8 cellular contexts compared by ENCODE assay signal in genomic region chr14:78902010-78902623, GRCh38.
DNase-seq lines count a peak whose midpoint lies in the region; ATAC-seq, FAIRE-seq and TF ChIP-seq lines count a peak whose summit lies in the region.

No MANE protein-coding gene starts in this region.

- no peaks in the 10 kb centered on the region for H3K4me1 ChIP-seq in A549

- peak in 1 of 2 experiments; percentile 9; a peak in 1 of 5 replicates for TF ChIP-seq RAD21 in A549 (conservative IDR thresholded peaks at IDR 0.05 in 1 of 2, IDR thresholded peaks at IDR 0.05 in 1 of 2)

- no peak for FAIRE-seq in A549 (lab: Jason Lieb, UNC)

- no peak overlapping the region for H3K4me3 ChIP-seq in A549

- WGBS in A549 (ENCODE audit: missing lambda C conversion rate): 0% methylated on average over 5 of the region's 5 CpGs

- no peaks in the 10 kb centered on the region for H3K36me3 Mint-ChIP-seq in nephron (ENCODE audit: low read depth)

- H3K9me3 Mint-ChIP-seq in nephron: no peaks in the 10 kb centered on the region

- ATAC-seq in A549: peak in 1 of 2 experiments; percentile 62; a peak in 1 of 6 replicates
- ATAC-seq in GM18861 (IDR thresholded peaks at IDR 0.05; ENCODE audit: unreplicated experiment): no peak
- no peak for ATAC-seq in HG02798 (IDR thresholded peaks at IDR 0.05; ENCODE audit: poor library complexity, unreplicated experiment)

- DNase-seq in A549 (ENCODE audit: low read depth in 1 of 2, low spot score in 1 of 2): peak in 1 of 2 experiments; percentile 34
- DNase-seq in ELR (ENCODE audit: low read depth): peak; percentile 51
- DNase-seq in NCI-H2107 (lab: John Stamatoyannopoulos, UW): peak; percentile 30
- peak in 55 of 61 donors; percentile 3 to 82 (median 31) for DNase-seq in caudate nucleus (lab: John Stamatoyannopoulos, UW)
- no peak for DNase-seq in activated CD4-positive, CD25-positive, alpha-beta regulatory T cell treated with anti-CD3 and anti-CD28 coated beads, Interleukin-2, amount 50 U/mL, for 72 hours

- POLR2A ChIA-PET in A549 (lab: Yijun Ruan, JAX): no interaction called here

- H3K4me3 Mint-ChIP-seq in nephron: no peak overlapping the region

- peak; percentile 17; the same call in 1 of the 3 replicates for TF ChIP-seq CTCF in A549 (IDR thresholded peaks at IDR 0.05)
- TF ChIP-seq CTCF in nephron (IDR thresholded peaks at IDR 0.05; ENCODE audit: unreplicated experiment in 3 of 3): peak; percentile 65 to 68 (median 66)

- H3K4me1 Mint-ChIP-seq in nephron: no peaks in the 10 kb centered on the region

- H3K9me3 ChIP-seq in A549: no peaks in the 10 kb centered on the region

- H3K27ac Mint-ChIP-seq in nephron: no peak overlapping the region

- CTCF ChIA-PET in A549 (lab: Yijun Ruan, JAX): interaction anchor here (0.6 to 0.9 kb wide), 3 partner anchors 16 to 547 kb away, joined by 3 read pairs; no protein-coding TSS in a partner anchor

- TF ChIP-seq POLR2A in A549 (IDR thresholded peaks at IDR 0.05; ENCODE audit: low read length): no peak

- H3K4me2 ChIP-seq in A549: no peak overlapping the region

- no peak for TF ChIP-seq EP300 in A549 (IDR thresholded peaks at IDR 0.05)

- no peak overlapping the region for H3K27ac ChIP-seq in A549
- peak overlapping the region; percentile 28 for H3K27ac ChIP-seq in caudate nucleus (ENCODE audit: low read depth, low read length)

- H3K27me3 Mint-ChIP-seq in nephron (ENCODE audit: low read depth): no peaks in the 10 kb centered on the region

TF ChIP-seq in A549, 52 proteins besides CTCF, POLR2A, EP300 and RAD21:
- TF ChIP-seq KDM5A (IDR thresholded peaks at IDR 0.05): no peak
- no peak for TF ChIP-seq REST (IDR thresholded peaks at IDR 0.05)
- TF ChIP-seq ZFP36 (IDR thresholded peaks at IDR 0.05; ENCODE audit: borderline replicate concordance, partially characterized antibody): no peak
- no peak for TF ChIP-seq GATA3 (IDR thresholded peaks at IDR 0.05; ENCODE audit: borderline replicate concordance)
- TF ChIP-seq CEBPB (IDR thresholded peaks at IDR 0.05): no peak
- TF ChIP-seq ESRRA (IDR thresholded peaks at IDR 0.05; ENCODE audit: borderline replicate concordance, low read length): no peak
- TF ChIP-seq MYC (IDR thresholded peaks at IDR 0.05; ENCODE audit: borderline replicate concordance, low read length): no peak
- TF ChIP-seq KDM1A (IDR thresholded peaks at IDR 0.05; ENCODE audit: low read depth): no peak
- TF ChIP-seq NR3C1 (IDR thresholded peaks at IDR 0.05): no peak
- no peak for TF ChIP-seq RCOR1 (IDR thresholded peaks at IDR 0.05; ENCODE audit: low read depth, low read length)
- no peak for TF ChIP-seq SREBF2 (IDR thresholded peaks at IDR 0.05)
- TF ChIP-seq FOSB (CRISPR knock-in tag; IDR thresholded peaks at IDR 0.05): no peak
- TF ChIP-seq HDAC2 (IDR thresholded peaks at IDR 0.05): no peak
- TF ChIP-seq FOSL2 (IDR thresholded peaks at IDR 0.05): no peak
- TF ChIP-seq FOSL2 (CRISPR knock-in tag; IDR thresholded peaks at IDR 0.05): no peak
- no peak for TF ChIP-seq FOXS1 (CRISPR knock-in tag; IDR thresholded peaks at IDR 0.05)
